23 cellular contexts compared by ENCODE assay signal in the genomic region with DNA sequence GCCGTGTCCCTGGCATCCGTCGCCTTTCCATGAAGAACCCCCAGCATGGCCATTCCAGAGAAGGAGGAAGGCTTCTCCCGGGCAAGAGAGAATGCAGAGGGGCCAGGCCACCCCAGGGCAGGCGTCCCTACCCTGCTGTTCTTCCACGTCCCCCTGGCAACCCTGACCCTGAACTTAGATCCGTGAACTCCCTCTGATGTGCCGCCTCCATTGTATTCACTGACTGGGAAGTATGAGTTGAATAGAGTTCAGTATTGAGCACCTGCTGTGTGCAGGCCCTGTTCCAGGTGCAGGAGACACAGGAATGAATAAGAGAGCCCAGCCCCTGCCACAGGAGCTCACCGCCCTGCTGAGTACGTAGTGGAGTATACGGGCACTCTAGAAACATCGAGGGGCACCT.
"Had no signal": no experiment of that assay in that cellular context is flagged by ENCODE, and none has a peak within 500 bp of the region (broad histone marks: within the 10 kb centered on the region; RNA-seq: fewer than 3 reads in every experiment).

No MANE protein-coding gene starts in this region.

- ATAC-seq: mucosa of descending colon, pancreas, sciatic nerve had no signal

- H3K9me3 ChIP-seq: breast epithelium, mucosa of descending colon, neutrophil, pancreas, stomach, testis, upper lobe of left lung had no signal

- H3K27ac Mint-ChIP-seq: memory B cell had no signal

- DNase-seq: activated CD4-positive, alpha-beta T cell treated with anti-CD3 and anti-CD28 coated beads for 1 hour; activated CD8-positive, alpha-beta memory T cell treated with anti-CD3 and anti-CD28 coated beads for 24 hours; activated CD8-positive, alpha-beta memory T cell treated with anti-CD3 and anti-CD28 coated beads, Interleukin-2, amount 50 U/mL, for 48 hours; activated effector memory CD4-positive, alpha-beta T cell treated with Interleukin-2 at 50 U/mL for 16 hours; activated naive CD4-positive, alpha-beta T cell treated with anti-CD3 and anti-CD28 coated beads, Interleukin-2, amount 10 ng/mL, durations not matched to agents 7 days and 5 days; activated T-cell treated with anti-CD3 and anti-CD28 coated beads, Interleukin-2, amount 50 U/mL, for 48 hours; aorta; dermis blood vessel endothelial cell; effector memory CD4-positive, alpha-beta T cell; foreskin fibroblast; mucosa of descending colon; naive B cell; pancreas; stimulated activated CD4-positive, alpha-beta T cell treated with anti-CD3 and anti-CD28 coated beads, Interleukin-4, amount 100 ng/mL, for 1 hour; stomach; testis; upper lobe of left lung had no signal

- H3K9me3 Mint-ChIP-seq: activated naive CD4-positive, alpha-beta T cell treated with anti-CD3 and anti-CD28 coated beads, Interleukin-2, amount 10 ng/mL, durations not matched to agents 7 days and 5 days; memory B cell; naive B cell had no signal

- H3K4me3 Mint-ChIP-seq: activated naive CD4-positive, alpha-beta T cell treated with anti-CD3 and anti-CD28 coated beads, Interleukin-2, amount 10 ng/mL, durations not matched to agents 7 days and 5 days; memory B cell; naive B cell had no signal

- H3K27ac ChIP-seq: neutrophil, pancreas, stomach, testis, upper lobe of left lung, VCaP had no signal

- H3K4me2 ChIP-seq: smooth muscle cell had no signal

- H3K36me3 Mint-ChIP-seq: activated naive CD4-positive, alpha-beta T cell treated with anti-CD3 and anti-CD28 coated beads, Interleukin-2, amount 10 ng/mL, durations not matched to agents 7 days and 5 days; memory B cell; naive B cell had no signal

- H3K27me3 ChIP-seq: breast epithelium, neutrophil, pancreas, stomach, testis, upper lobe of left lung had no signal
